Comparison of ENCODE assay signal across 9 cellular contexts in the genomic region with DNA sequence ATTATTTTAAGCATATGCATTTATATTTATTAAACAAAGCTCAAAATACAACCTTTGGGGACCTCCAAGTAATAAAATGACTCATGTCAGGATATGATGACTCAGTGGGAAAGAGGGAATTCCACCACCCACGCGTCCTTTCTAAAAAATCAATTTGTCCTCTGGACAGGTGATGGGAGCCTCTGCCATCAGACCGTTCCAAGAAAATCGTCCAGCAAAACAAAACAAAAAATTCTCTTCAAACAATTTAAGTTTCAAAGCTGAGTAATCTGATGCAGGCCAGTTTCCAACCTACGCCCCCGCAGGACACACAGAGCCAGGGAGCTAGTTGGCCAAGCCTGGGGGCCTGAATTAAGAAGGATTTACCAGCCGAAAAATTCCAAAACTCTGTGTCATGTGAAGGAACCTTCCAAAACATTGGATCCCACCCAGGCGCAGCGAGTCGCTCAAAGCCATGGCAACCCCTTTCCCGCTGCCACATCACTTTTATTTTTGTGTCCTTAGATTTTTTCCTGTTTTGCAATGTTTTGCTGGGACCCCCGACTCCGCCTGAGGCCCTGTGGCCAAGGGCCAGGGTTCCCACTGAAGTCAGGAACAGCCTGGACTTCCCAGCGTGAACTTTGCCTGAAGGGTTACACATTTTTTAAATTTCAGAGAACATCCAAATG.
DNase-seq lines count a peak whose midpoint lies in the region; ATAC-seq and TF ChIP-seq lines count a peak whose summit lies in the region.
"Had no signal": no experiment of that assay in that cellular context is flagged by ENCODE, and none has a peak within 500 bp of the region (broad histone marks: within the 10 kb centered on the region; RNA-seq: fewer than 3 reads in every experiment).

No MANE protein-coding gene starts in this region.

- CTCF ChIA-PET in CD8-positive, alpha-beta T cell (lab: Charles Lee) = no interaction called here

- POLR2A ChIA-PET in CD8-positive, alpha-beta T cell (lab: Charles Lee) = no interaction called here

- peaks cover 22% of the 10 kb centered on the region for H3K4me1 Mint-ChIP-seq in activated T-helper 2 cell treated with anti-CD3 and anti-CD28 coated beads, Interferon-gamma antibody, Interleukin-2, Interleukin-4, amounts not matched to agents 10 μg/mL and 5 μg/mL and 100 μg/mL, durations not matched to agents 14 hours and 24 hours and 36 hours (ENCODE audit: low read depth)
- H3K4me1 Mint-ChIP-seq in CD8-positive, alpha-beta T cell (ENCODE audit: low read depth) = peaks cover 14% of the 10 kb centered on the region

- ATAC-seq in left ventricle myocardium superior = peak; percentile 49
- ATAC-seq in CD8-positive, alpha-beta T cell = no peak

- TF ChIP-seq POLR2A in sigmoid colon (IDR thresholded peaks at IDR 0.05) = no peak

- peak in 1 of 4 donors; percentile 22 for TF ChIP-seq EP300 in sigmoid colon (IDR thresholded peaks at IDR 0.05)

- 62 to 76% methylated on average over 14 of the region's 14 CpGs for WGBS in sigmoid colon, 2 donors

- H3K9me3 ChIP-seq in sigmoid colon = no peaks in the 10 kb centered on the region
- H3K9me3 ChIP-seq in effector memory CD4-positive, alpha-beta T cell (ENCODE audit: control insufficient read depth, low read length) = no peaks in the 10 kb centered on the region
- H3K9me3 ChIP-seq in CD8-positive, alpha-beta T cell (ENCODE audit: low read length) = no peaks in the 10 kb centered on the region

- H3K36me3 Mint-ChIP-seq in activated T-helper 2 cell treated with anti-CD3 and anti-CD28 coated beads, Interferon-gamma antibody, Interleukin-2, Interleukin-4, amounts not matched to agents 10 μg/mL and 5 μg/mL and 100 μg/mL, durations not matched to agents 14 hours and 24 hours and 36 hours (ENCODE audit: low read depth) = peaks cover 71% of the 10 kb centered on the region
- peaks cover 86% of the 10 kb centered on the region for H3K36me3 Mint-ChIP-seq in CD8-positive, alpha-beta T cell

- peak overlapping the region; percentile 47 to 65 (median 63) for H3K27ac ChIP-seq in sigmoid colon
- H3K27ac ChIP-seq in effector memory CD4-positive, alpha-beta T cell (ENCODE audit: insufficient read depth, low read length, poor library complexity, severe bottlenecking) = no peak overlapping the region
- H3K27ac ChIP-seq in CD8-positive, alpha-beta T cell (ENCODE audit: low read depth, low read length) = no peak overlapping the region

- H3K27ac Mint-ChIP-seq in activated T-helper 2 cell treated with anti-CD3 and anti-CD28 coated beads, Interferon-gamma antibody, Interleukin-2, Interleukin-4, amounts not matched to agents 10 μg/mL and 5 μg/mL and 100 μg/mL, durations not matched to agents 14 hours and 24 hours and 36 hours = peak overlapping the region; percentile 28
- no peak overlapping the region for H3K27ac Mint-ChIP-seq in CD8-positive, alpha-beta T cell

- H3K36me3 ChIP-seq in sigmoid colon = no peaks in the 10 kb centered on the region
- H3K36me3 ChIP-seq in effector memory CD4-positive, alpha-beta T cell (ENCODE audit: control insufficient read depth, insufficient read depth, low read length) = peaks cover 54% of the 10 kb centered on the region
- peaks cover 8% of the 10 kb centered on the region for H3K36me3 ChIP-seq in CD8-positive, alpha-beta T cell (ENCODE audit: insufficient read depth, low read length)

- no peaks in the 10 kb centered on the region for H3K27me3 Mint-ChIP-seq in activated T-helper 2 cell treated with anti-CD3 and anti-CD28 coated beads, Interferon-gamma antibody, Interleukin-2, Interleukin-4, amounts not matched to agents 10 μg/mL and 5 μg/mL and 100 μg/mL, durations not matched to agents 14 hours and 24 hours and 36 hours (ENCODE audit: low read depth)
- no peaks in the 10 kb centered on the region for H3K27me3 Mint-ChIP-seq in CD8-positive, alpha-beta T cell (ENCODE audit: low read depth)

- DNase-seq in GOT3 (lab: John Stamatoyannopoulos, UW) (peak; percentile 88), left ventricle myocardium superior (peak; percentile 62), sigmoid colon (peak; percentile 92), NCI-H146 treated with DMSO at 0.1 percent for 48 hours (lab: John Stamatoyannopoulos, UW; ENCODE audit: unreplicated experiment) (no peak), inferior parietal cortex (ENCODE audit: extremely low spot score) (no peak)
- no peak for DNase-seq in activated T-helper 2 cell treated with anti-CD3 and anti-CD28 coated beads, Interferon-gamma antibody, Interleukin-2, Interleukin-4, amounts not matched to agents 10 μg/mL and 5 μg/mL and 100 μg/mL, durations not matched to agents 14 hours and 24 hours and 36 hours (ENCODE audit: low spot score)
- DNase-seq in effector memory CD4-positive, alpha-beta T cell = no peak
- no peak for DNase-seq in CD8-positive, alpha-beta T cell
- DNase-seq: NCI-H774 had no signal

- no peak overlapping the region for H3K4me3 Mint-ChIP-seq in activated T-helper 2 cell treated with anti-CD3 and anti-CD28 coated beads, Interferon-gamma antibody, Interleukin-2, Interleukin-4, amounts not matched to agents 10 μg/mL and 5 μg/mL and 100 μg/mL, durations not matched to agents 14 hours and 24 hours and 36 hours (ENCODE audit: low read depth)
- no peak overlapping the region for H3K4me3 Mint-ChIP-seq in CD8-positive, alpha-beta T cell

- no peaks in the 10 kb centered on the region for H3K27me3 ChIP-seq in sigmoid colon
- no peaks in the 10 kb centered on the region for H3K27me3 ChIP-seq in effector memory CD4-positive, alpha-beta T cell (replicated peaks; ENCODE audit: control insufficient read depth, insufficient read depth, low read length, poor library complexity, severe bottlenecking)
- no peaks in the 10 kb centered on the region for H3K27me3 ChIP-seq in CD8-positive, alpha-beta T cell (ENCODE audit: insufficient read depth, low read length)

- H3K4me3 ChIP-seq in sigmoid colon = no peak overlapping the region
- no peak overlapping the region for H3K4me3 ChIP-seq in effector memory CD4-positive, alpha-beta T cell (ENCODE audit: insufficient read depth, low read depth, low read length, poor library complexity, severe bottlenecking)
- H3K4me3 ChIP-seq in CD8-positive, alpha-beta T cell (ENCODE audit: low read depth, low read length) = no peak overlapping the region

- H3K9me3 Mint-ChIP-seq in activated T-helper 2 cell treated with anti-CD3 and anti-CD28 coated beads, Interferon-gamma antibody, Interleukin-2, Interleukin-4, amounts not matched to agents 10 μg/mL and 5 μg/mL and 100 μg/mL, durations not matched to agents 14 hours and 24 hours and 36 hours = no peaks in the 10 kb centered on the region
- H3K9me3 Mint-ChIP-seq in CD8-positive, alpha-beta T cell = no peaks in the 10 kb centered on the region

- intact Hi-C loops in activated T-helper 2 cell treated with anti-CD3 and anti-CD28 coated beads, Interferon-gamma antibody, Interleukin-2, Interleukin-4, amounts not matched to agents 10 μg/mL and 5 μg/mL and 100 μg/mL, durations not matched to agents 14 hours and 24 hours and 36 hours (cut with micrococcal nuclease) = no loop called here
- intact Hi-C loops in left ventricle myocardium superior (cut with micrococcal nuclease) (no loop called here), sigmoid colon (cut with DNase I) (loop anchor here (2.0 kb wide), 1 partner anchor 116 kb away; no protein-coding TSS in a partner anchor)
- intact Hi-C loops in CD8-positive, alpha-beta T cell (cut with DNase I, micrococcal nuclease) = no loop called here

- H3K4me1 ChIP-seq in sigmoid colon = peaks cover 0 to 65% (median 54%) of the 10 kb centered on the region in 4 donors
- no peaks in the 10 kb centered on the region for H3K4me1 ChIP-seq in effector memory CD4-positive, alpha-beta T cell (ENCODE audit: control insufficient read depth, insufficient read depth, low read length, poor library complexity, severe bottlenecking)
- H3K4me1 ChIP-seq in CD8-positive, alpha-beta T cell (ENCODE audit: insufficient read depth, low read length) = no peaks in the 10 kb centered on the region

- TF ChIP-seq CTCF in sigmoid colon (IDR thresholded peaks at IDR 0.05) = no peak
- TF ChIP-seq CTCF in CD8-positive, alpha-beta T cell (IDR thresholded peaks at IDR 0.05) = no peak

Comparison
In these comparisons a context has a peak if more than half of its experiments do, and no peak if none do; other contexts are left out.
1. DNase-seq: peak in GOT3 (single experiment), left ventricle myocardium superior (single experiment) and sigmoid colon (single experiment); none in activated T-helper 2 cell treated with anti-CD3 and anti-CD28 coated beads, Interferon-gamma antibody, Interleukin-2, Interleukin-4, amounts not matched to agents 10 μg/mL and 5 μg/mL and 100 μg/mL, durations not matched to agents 14 hours and 24 hours and 36 hours (single experiment), NCI-H146 treated with DMSO at 0.1 percent for 48 hours (single experiment), effector memory CD4-positive, alpha-beta T cell (0 of 3), inferior parietal cortex (single experiment) and CD8-positive, alpha-beta T cell (0 of 7).
2. H3K27ac ChIP-seq: peak in sigmoid colon (4 of 4); none in effector memory CD4-positive, alpha-beta T cell (single experiment) and CD8-positive, alpha-beta T cell (single experiment).